In genomic region chr1:198158766-198159589, GRCh38 we compare ENCODE assay signal across 1 cellular context.
A peak's percentile ranks its signal among the peaks of the same experiment; 100 is the strongest.
TF ChIP-seq lines count a peak whose summit lies in the region.

No MANE protein-coding gene starts in this region.

TF ChIP-seq in K562, 482 proteins besides CTCF, POLR2A, EP300 and RAD21 (continued from another document and continues in another):
- TF ChIP-seq POLR2AphosphoS5 (IDR thresholded peaks at IDR 0.05; ENCODE audit: control insufficient read depth, insufficient read depth, low read depth, low read length), result peak; percentile 95
- TF ChIP-seq ESRRA (IDR thresholded peaks at IDR 0.05; ENCODE audit: borderline replicate concordance, low read depth), result 0 out of 2 replicates have a peak, but pooled peaks have one; percentile 11
- TF ChIP-seq L3MBTL2 (IDR thresholded peaks at IDR 0.05), result peak; percentile 66; the same call in 1 of the 2 replicates
- TF ChIP-seq ZNF445 (CRISPR knock-in tag; IDR thresholded peaks at IDR 0.05; ENCODE audit: low read depth), result no peak
- no peak for TF ChIP-seq EHMT2 (IDR thresholded peaks at IDR 0.05)
- TF ChIP-seq PHF8 (IDR thresholded peaks at IDR 0.05; ENCODE audit: borderline replicate concordance, low read length), result peak; percentile 88; the same call in 1 of the 2 replicates
- no peak for TF ChIP-seq TAF15 (IDR thresholded peaks at IDR 0.05; ENCODE audit: low read depth, low read length)
- peak; percentile 89 for TF ChIP-seq MTA3 (IDR thresholded peaks at IDR 0.05; ENCODE audit: borderline replicate concordance)
- peak; percentile 25; the same call in 1 of the 2 replicates for TF ChIP-seq FOSL1 (tag; conservative IDR thresholded peaks at IDR 0.05)
- TF ChIP-seq MEF2A (IDR thresholded peaks at IDR 0.05; ENCODE audit: control insufficient read depth, low read depth, low read length), result 0 out of 2 replicates have a peak, but pooled peaks have one; percentile 2
- TF ChIP-seq SMARCA5 (IDR thresholded peaks at IDR 0.05), result no peak
- TF ChIP-seq NRF1 (conservative IDR thresholded peaks at IDR 0.05 in 1 of 2, IDR thresholded peaks at IDR 0.05 in 1 of 2), result peak; percentile 76 to 79
- 0 out of 4 replicates have a peak, but pooled peaks of 1 of the 2 experiments have one; percentile 30 for TF ChIP-seq SIN3A (IDR thresholded peaks at IDR 0.05; ENCODE audit: borderline replicate concordance in 2 of 2, control insufficient read depth in 1 of 2, low read depth in 2 of 2, low read length in 2 of 2)
- TF ChIP-seq MCM5 (IDR thresholded peaks at IDR 0.05; ENCODE audit: low read depth), result no peak
- TF ChIP-seq EGR1 (conservative IDR thresholded peaks at IDR 0.05), result peak; percentile 49; the same call in 1 of the 2 replicates
- no peak for TF ChIP-seq XRCC3 (IDR thresholded peaks at IDR 0.05)
- peak; percentile 90 for TF ChIP-seq RBFOX2 (IDR thresholded peaks at IDR 0.05; ENCODE audit: low read depth, low read length)
- TF ChIP-seq CREB3 (tag; conservative IDR thresholded peaks at IDR 0.05; ENCODE audit: low read depth), result no peak
- no peak for TF ChIP-seq KHSRP (IDR thresholded peaks at IDR 0.05)
- no peak for TF ChIP-seq POLR3A (IDR thresholded peaks at IDR 0.05; ENCODE audit: borderline replicate concordance, extremely low read depth, insufficient read depth, insufficient read length)
- TF ChIP-seq HMGN3 (IDR thresholded peaks at IDR 0.05; ENCODE audit: borderline replicate concordance, extremely low read depth, insufficient read length, low read depth, low read length), result peak; percentile 73
- TF ChIP-seq ZNF551 (CRISPR knock-in tag; IDR thresholded peaks at IDR 0.05), result no peak
- TF ChIP-seq BCL6 (CRISPR knock-in tag; IDR thresholded peaks at IDR 0.05), result no peak
- no peak for TF ChIP-seq WHSC1 (IDR thresholded peaks at IDR 0.05; ENCODE audit: low read length)
- peak; percentile 82 to 83; a peak in 3 of 4 replicates for TF ChIP-seq MAZ (CRISPR knock-in tag; conservative IDR thresholded peaks at IDR 0.05 in 1 of 2, IDR thresholded peaks at IDR 0.05 in 1 of 2)
- TF ChIP-seq SFPQ (IDR thresholded peaks at IDR 0.05; ENCODE audit: low read depth, low read length), result no peak
- TF ChIP-seq ZBED1 (IDR thresholded peaks at IDR 0.05), result no peak
- TF ChIP-seq MYC (IDR thresholded peaks at IDR 0.05; ENCODE audit: low read depth, low read length), result peak; percentile 75; the same call in 1 of the 2 replicates
- TF ChIP-seq MYC (CRISPR knock-in tag; IDR thresholded peaks at IDR 0.05; ENCODE audit: borderline replicate concordance, low read depth), result no peak
- TF ChIP-seq, protein P1, sequence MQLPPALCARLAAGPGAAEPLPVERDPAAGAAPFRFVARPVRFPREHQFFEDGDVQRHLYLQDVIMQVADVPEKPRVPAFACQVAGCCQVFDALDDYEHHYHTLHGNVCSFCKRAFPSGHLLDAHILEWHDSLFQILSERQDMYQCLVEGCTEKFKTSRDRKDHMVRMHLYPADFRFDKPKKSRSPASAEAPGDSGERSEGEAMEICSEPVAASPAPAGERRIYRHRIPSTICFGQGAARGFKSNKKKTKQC (CRISPR knock-in tag; IDR thresholded peaks at IDR 0.05), result peak; percentile 67; the same call in 1 of the 2 replicates
- TF ChIP-seq, protein P2, sequence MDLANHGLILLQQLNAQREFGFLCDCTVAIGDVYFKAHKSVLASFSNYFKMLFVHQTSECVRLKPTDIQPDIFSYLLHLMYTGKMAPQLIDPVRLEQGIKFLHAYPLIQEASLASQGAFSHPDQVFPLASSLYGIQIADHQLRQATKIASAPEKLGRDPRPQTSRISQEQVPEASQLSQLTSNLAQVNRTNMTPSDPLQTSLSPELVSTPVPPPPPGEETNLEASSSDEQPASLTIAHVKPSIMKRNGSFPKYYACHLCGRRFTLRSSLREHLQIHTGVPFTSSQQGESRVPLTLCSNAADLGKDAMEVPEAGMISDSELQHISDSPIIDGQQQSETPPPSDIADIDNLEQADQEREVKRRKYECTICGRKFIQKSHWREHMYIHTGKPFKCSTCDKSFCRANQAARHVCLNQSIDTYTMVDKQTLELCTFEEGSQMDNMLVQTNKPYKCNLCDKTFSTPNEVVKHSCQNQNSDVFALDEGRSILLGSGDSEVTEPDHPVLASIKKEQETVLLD (IDR thresholded peaks at IDR 0.05), result peak; percentile 44
- no peak for TF ChIP-seq RBM34 (IDR thresholded peaks at IDR 0.05; ENCODE audit: borderline replicate concordance, insufficient read depth, low read length)
- TF ChIP-seq HBP1 (CRISPR knock-in tag; IDR thresholded peaks at IDR 0.05), result 0 out of 2 replicates have a peak, but pooled peaks have one; percentile 25
- TF ChIP-seq ZBTB26 (CRISPR knock-in tag; IDR thresholded peaks at IDR 0.05), result peak; percentile 83; the same call in 1 of the 2 replicates
- TF ChIP-seq, protein P3, sequence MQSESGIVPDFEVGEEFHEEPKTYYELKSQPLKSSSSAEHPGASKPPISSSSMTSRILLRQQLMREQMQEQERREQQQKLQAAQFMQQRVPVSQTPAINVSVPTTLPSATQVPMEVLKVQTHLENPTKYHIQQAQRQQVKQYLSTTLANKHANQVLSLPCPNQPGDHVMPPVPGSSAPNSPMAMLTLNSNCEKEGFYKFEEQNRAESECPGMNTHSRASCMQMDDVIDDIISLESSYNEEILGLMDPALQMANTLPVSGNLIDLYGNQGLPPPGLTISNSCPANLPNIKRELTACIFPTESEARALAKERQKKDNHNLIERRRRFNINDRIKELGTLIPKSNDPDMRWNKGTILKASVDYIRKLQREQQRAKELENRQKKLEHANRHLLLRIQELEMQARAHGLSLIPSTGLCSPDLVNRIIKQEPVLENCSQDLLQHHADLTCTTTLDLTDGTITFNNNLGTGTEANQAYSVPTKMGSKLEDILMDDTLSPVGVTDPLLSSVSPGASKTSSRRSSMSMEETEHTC (IDR thresholded peaks at IDR 0.05), result peak; percentile 61; the same call in 1 of the 2 replicates
- no peak for TF ChIP-seq MCM7 (IDR thresholded peaks at IDR 0.05)
- peak; percentile 78 for TF ChIP-seq NFRKB (IDR thresholded peaks at IDR 0.05; ENCODE audit: low read depth)
- TF ChIP-seq U2AF1 (optimal IDR thresholded peaks at IDR 0.05; ENCODE audit: low read depth, low read length), result no peak
- peak; percentile 90 for TF ChIP-seq POLR2H (tag; IDR thresholded peaks at IDR 0.05; ENCODE audit: low read depth)
- TF ChIP-seq SMARCB1 (IDR thresholded peaks at IDR 0.05; ENCODE audit: insufficient read length, low read depth), result no peak
- peak in 1 of 2 experiments; percentile 8; a peak in 1 of 4 replicates for TF ChIP-seq ARNT (IDR thresholded peaks at IDR 0.05)
- no peak for TF ChIP-seq TCF3 (CRISPR knock-in tag; IDR thresholded peaks at IDR 0.05)
- TF ChIP-seq STAT5A (IDR thresholded peaks at IDR 0.05; ENCODE audit: borderline replicate concordance, low read length), result 0 out of 2 replicates have a peak, but pooled peaks have one; percentile 24
- no peak for TF ChIP-seq DEAF1 (CRISPR knock-in tag; IDR thresholded peaks at IDR 0.05)
- TF ChIP-seq TEAD4 (IDR thresholded peaks at IDR 0.05; ENCODE audit: low read length), result 0 out of 2 replicates have a peak, but pooled peaks have one; percentile 7
- TF ChIP-seq TEAD4 (CRISPR knock-in tag; IDR thresholded peaks at IDR 0.05; ENCODE audit: borderline replicate concordance), result no peak
- 0 out of 2 replicates have a peak, but pooled peaks have one; percentile 12 for TF ChIP-seq PHTF2 (CRISPR knock-in tag; IDR thresholded peaks at IDR 0.05)
- no peak for TF ChIP-seq ARHGAP35 (IDR thresholded peaks at IDR 0.05; ENCODE audit: partially characterized antibody)
- TF ChIP-seq ZBTB7A (IDR thresholded peaks at IDR 0.05; ENCODE audit: borderline replicate concordance, control insufficient read depth, low read depth, low read length), result peak; percentile 75
- TF ChIP-seq SMAD4 (CRISPR knock-in tag; conservative IDR thresholded peaks at IDR 0.05), result peak; percentile 38; the same call in 1 of the 2 replicates
- peak; percentile 51 for TF ChIP-seq PRDM10 (IDR thresholded peaks at IDR 0.05; ENCODE audit: partially characterized antibody)
- TF ChIP-seq ZC3H11A (IDR thresholded peaks at IDR 0.05; ENCODE audit: low read depth, low read length), result no peak
- no peak for TF ChIP-seq TARDBP (IDR thresholded peaks at IDR 0.05)
- no peak for TF ChIP-seq HNRNPH1 (optimal IDR thresholded peaks at IDR 0.05; ENCODE audit: low read depth, low read length)
- peak; percentile 45; the same call in 1 of the 2 replicates for TF ChIP-seq ZNF24 (IDR thresholded peaks at IDR 0.05)
